Comparison of ENCODE assay signal across 8 cellular contexts in the genomic region with DNA sequence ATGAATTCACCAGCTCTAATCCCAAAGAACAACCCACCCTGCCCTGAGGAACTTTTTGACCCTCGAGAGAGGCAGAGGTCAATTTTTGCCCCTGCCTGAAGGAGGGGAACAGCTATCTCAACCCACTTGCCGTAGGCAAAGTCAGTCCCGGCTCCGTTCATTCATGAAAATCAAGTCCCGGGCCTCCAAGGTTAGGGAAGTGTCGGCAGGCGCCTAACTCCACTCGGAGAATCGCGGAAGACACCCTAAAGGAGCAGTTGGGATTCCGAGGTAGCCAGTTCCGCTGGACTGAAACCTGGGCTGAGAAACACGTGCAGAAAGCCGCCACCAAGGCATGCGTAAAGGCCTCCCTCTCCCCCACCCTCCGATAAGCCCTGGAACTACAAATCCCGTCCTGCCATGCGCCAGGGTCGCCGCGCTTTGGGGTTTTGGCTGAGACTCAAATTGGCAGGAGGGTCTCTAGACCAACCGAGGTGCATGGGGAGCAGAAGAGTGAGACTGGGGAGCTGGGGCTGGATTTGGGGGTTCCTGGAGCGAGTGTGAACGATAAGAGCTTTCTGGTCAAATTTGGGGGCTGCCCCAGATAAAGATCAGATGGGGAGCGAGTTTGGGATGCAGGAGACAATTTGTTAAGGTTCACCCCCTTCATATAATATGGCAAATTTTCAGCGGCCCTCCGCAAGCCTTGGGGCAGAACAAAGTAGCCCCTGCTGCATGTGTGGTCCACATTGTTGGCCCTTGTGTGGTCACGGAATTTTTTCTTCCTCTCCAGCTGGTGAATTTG. TPM values are rescaled to one million over a fixed set of nuclear protein-coding genes. Genes with fewer than 3 reads are reported as not detected.
DNase-seq lines count a peak whose midpoint lies in the region; ATAC-seq and TF ChIP-seq lines count a peak whose summit lies in the region.

TSS of gene TNPO2 (minus strand) at position 290 of the 784 bp plus-strand sequence. CDS start 2,955 bp downstream, outside the sequence.

- peak; percentile 47 for ATAC-seq in aorta (ENCODE audit: low FRiP score)
- ATAC-seq in HG03196 (IDR thresholded peaks at IDR 0.05; ENCODE audit: unreplicated experiment), result no peak

- TF ChIP-seq CTCF in GM10266 (IDR thresholded peaks at IDR 0.05; ENCODE audit: control insufficient read depth, insufficient read depth, low read depth, missing control alignments), result no peak
- no peak for TF ChIP-seq CTCF in right atrium auricular region (IDR thresholded peaks at IDR 0.05)

- H3K4me1 ChIP-seq in right atrium auricular region (peaks cover 0 to 40% of the 10 kb centered on the region in 2 donors), aorta (ENCODE audit: control insufficient read depth in 1 of 2, insufficient read depth in 2 of 2, low read length in 2 of 2) (no peaks in the 10 kb centered on the region)

- peaks cover 15% of the 10 kb centered on the region for H3K36me3 ChIP-seq in right atrium auricular region
- no peaks in the 10 kb centered on the region for H3K36me3 ChIP-seq in aorta (ENCODE audit: control insufficient read depth in 1 of 2, insufficient read depth in 2 of 2, low read length in 1 of 2)

- H3K9me3 ChIP-seq in right atrium auricular region (no peaks in the 10 kb centered on the region), aorta (ENCODE audit: control insufficient read depth, low read length) (no peaks in the 10 kb centered on the region)

- DNase-seq in GM10266 (ENCODE audit: extremely low spot score) (peak; percentile 86), NCI-H1048 (lab: John Stamatoyannopoulos, UW) (peak; percentile 38), T follicular helper cell (ENCODE audit: low read depth) (peak; percentile 42), amygdala (lab: John Stamatoyannopoulos, UW) (peak in 49 of 56 donors; percentile 6 to 67 (median 39)), right atrium auricular region (ENCODE audit: low spot score) (no peak), pulmonary artery endothelial cell (ENCODE audit: low read depth, low spot score) (no peak), aorta (peak in 1 of 2 donors; percentile 84)

- peak within 1 kb of the TSS; percentile 64 to 83 for H3K4me3 ChIP-seq in right atrium auricular region
- peak within 1 kb of the TSS; percentile 17 to 64 for H3K4me3 ChIP-seq in aorta (ENCODE audit: low read length in 2 of 2)

- 3% methylated on average over 28 of the region's 28 CpGs for WGBS in aorta, 2 donors

- H3K27ac ChIP-seq in right atrium auricular region, result peak within 1 kb of the TSS; percentile 97
- H3K27ac ChIP-seq in aorta (ENCODE audit: low read depth in 1 of 2, low read length in 2 of 2), result peak within 1 kb of the TSS in 1 of 2 donors; percentile 70

- H3K27me3 ChIP-seq in right atrium auricular region (no peaks in the 10 kb centered on the region), aorta (ENCODE audit: control insufficient read depth in 1 of 2, insufficient read depth in 2 of 2, low read length in 1 of 2) (no peaks in the 10 kb centered on the region)

- intact Hi-C loops in aorta (cut with DNase I), result loop anchor here (2.0 to 5.0 kb wide), 2 partner anchors 43 to 73 kb away; partner anchors contain the start of gene DHPS (in 1 of the 2)

RNA-seq across cellular contexts. Expression of gene TNPO2, which starts in this region (rescaled TPM):
- total RNA-seq in right atrium auricular region (10 to 100 TPM; 35.9 to 55.2 TPM), pulmonary artery endothelial cell (23.9 and 31.4 TPM in 2 replicates), aorta (10 to 100 TPM; 61.5 to 71.8 TPM)
- 10 to 100 TPM; 15.2 to 38.5 TPM for polyA plus RNA-seq in aorta

Comparison
In these comparisons a context has a peak if more than half of its experiments do, and no peak if none do; other contexts are left out.
1. DNase-seq: peak in GM10266 (single experiment), NCI-H1048 (single experiment), T follicular helper cell (single experiment) and amygdala (49 of 56); none in right atrium auricular region (single experiment) and pulmonary artery endothelial cell (single experiment).